Comparison of ENCODE assay signal across 26 cellular contexts in the genomic region with DNA sequence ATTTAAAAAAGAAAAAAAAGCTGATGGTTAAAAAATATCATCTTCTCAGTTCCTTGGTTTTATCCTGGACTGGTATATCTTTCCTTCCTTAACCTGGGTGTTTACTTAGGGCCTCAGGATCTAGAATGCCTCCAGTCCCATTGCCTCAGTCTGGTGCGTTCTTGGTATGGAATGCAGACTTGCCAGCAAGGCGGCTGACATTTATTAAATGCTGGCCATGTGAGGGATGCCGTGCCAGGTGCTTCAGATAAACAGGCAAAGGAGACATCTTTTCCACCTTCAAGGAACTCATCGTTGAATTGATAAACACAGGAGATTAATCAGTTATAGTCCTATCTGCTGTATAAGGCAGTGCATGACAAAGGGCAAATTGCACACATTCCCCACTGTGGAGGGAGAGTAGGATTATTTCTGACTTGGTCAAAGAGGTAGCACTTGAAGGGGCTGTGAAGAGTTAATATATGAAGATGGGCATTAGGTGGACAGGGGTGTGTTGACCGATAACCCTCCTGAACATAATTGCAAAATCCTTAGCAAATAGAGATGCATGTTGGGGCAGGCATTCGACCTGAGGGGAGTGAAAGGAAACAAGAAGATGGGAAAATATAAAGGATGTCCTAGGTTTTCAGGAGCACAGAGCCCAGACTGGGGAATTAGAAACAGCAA. TPM values are rescaled to one million over a fixed set of nuclear protein-coding genes. Genes with fewer than 3 reads are reported as not detected.
DNase-seq lines count a peak whose midpoint lies in the region; ATAC-seq and TF ChIP-seq lines count a peak whose summit lies in the region.
"Had no signal": no experiment of that assay in that cellular context is flagged by ENCODE, and none has a peak within 500 bp of the region (broad histone marks: within the 10 kb centered on the region; RNA-seq: fewer than 3 reads in every experiment).

No MANE protein-coding gene starts in this region.

- no CpG with 5 or more reads among the region's 6 CpGs for WGBS in IMR-90 (ENCODE audit: extremely low coverage in 2 of 2, insufficient read length in 1 of 2), 2 experiments

- no peak overlapping the region for H4K5ac ChIP-seq in IMR-90 (ENCODE audit: low read depth, low read length)

- H3K79me1 ChIP-seq in IMR-90 (ENCODE audit: low read depth in 1 of 2, low read length in 2 of 2): no peaks in the 10 kb centered on the region

- H3K27me3 ChIP-seq in IMR-90 (ENCODE audit: control insufficient read depth, insufficient read depth, low read length): no peaks in the 10 kb centered on the region
- no peaks in the 10 kb centered on the region for H3K27me3 ChIP-seq in foreskin keratinocyte
- no peaks in the 10 kb centered on the region for H3K27me3 ChIP-seq in ascending aorta

- no peak overlapping the region for H3K4me2 ChIP-seq in IMR-90 (ENCODE audit: low read depth, low read length)

- peak overlapping the region; percentile 67 for H2AK9ac ChIP-seq in IMR-90 (replicated peaks; ENCODE audit: low read depth, low read length, poor library complexity)

- POLR2A ChIA-PET in IMR-90 (lab: Charles Lee; ENCODE audit: unreplicated experiment): no interaction called here

- H3K4ac ChIP-seq in IMR-90 (ENCODE audit: low read depth, low read length): no peak overlapping the region

- no peak for TF ChIP-seq RAD21 in IMR-90 (IDR thresholded peaks at IDR 0.05; ENCODE audit: low read length)

- no peak overlapping the region for H3K18ac ChIP-seq in IMR-90 (ENCODE audit: low read depth, low read length)

- no peak overlapping the region for H3K14ac ChIP-seq in IMR-90 (replicated peaks; ENCODE audit: low read depth, low read length)

- no peak for TF ChIP-seq CTCF in IMR-90 (conservative IDR thresholded peaks at IDR 0.05; ENCODE audit: low read depth, low read length)
- no peak for TF ChIP-seq CTCF in foreskin keratinocyte (conservative IDR thresholded peaks at IDR 0.05)
- no peak for TF ChIP-seq CTCF in nephron progenitor cell (IDR thresholded peaks at IDR 0.05)
- TF ChIP-seq CTCF in ascending aorta (IDR thresholded peaks at IDR 0.05): no peak

- peak overlapping the region; percentile 52 for H3K27ac Mint-ChIP-seq in nephron progenitor cell

- H3K4me3 Mint-ChIP-seq in nephron progenitor cell: no peak overlapping the region

- intact Hi-C loops in IMR-90 (cut with micrococcal nuclease): loop anchor here (10.0 kb wide), 1 partner anchor 121 kb away; no protein-coding TSS in a partner anchor
- intact Hi-C loops in ascending aorta (cut with DNase I): no loop called here

- H3K56ac ChIP-seq in IMR-90 (ENCODE audit: extremely low read depth, insufficient read depth, low read length): no peak overlapping the region

- dilution Hi-C loops in IMR-90 (cut with HindIII; ENCODE audit: low sequenced_read_pairs, unreplicated experiment): no loop called here

- H3K27me3 Mint-ChIP-seq in nephron progenitor cell (ENCODE audit: low read depth, poor library complexity): peaks cover 23% of the 10 kb centered on the region
- H3K27me3 Mint-ChIP-seq: CD8-positive, alpha-beta memory T cell had no signal

- DNase-seq in HPDE6-E6E7 (ENCODE audit: extremely low spot score) (peak; percentile 22), IMR-90 (no peak), foreskin keratinocyte (peak in 1 of 2 donors; percentile 41), nephron progenitor cell (no peak), ascending aorta (ENCODE audit: low spot score in 2 of 2) (no peak), ureter (ENCODE audit: low spot score) (no peak), CD1c-positive myeloid dendritic cell (ENCODE audit: extremely low spot score) (no peak)
- DNase-seq: C1 segment of cervical spinal cord; Calu3; CD8-positive, alpha-beta memory T cell; DMS153; DND-41; GM23248; H7; KG1; MM.1S; NCI-H1694; NCI-H2081; NCI-H2227 treated with DMSO at 0.1 percent for 48 hours; NCI-H526 treated with DMSO at 0.1 percent for 48 hours; SIG-M5 had no signal

- 0 out of 2 replicates have a peak, but pooled peaks cover 3% of the 10 kb centered on the region for H3K9me1 ChIP-seq in IMR-90 (ENCODE audit: insufficient read depth, low read length)

- no peak overlapping the region for H4K8ac ChIP-seq in IMR-90 (ENCODE audit: low read depth in 2 of 2, low read length in 2 of 2)

- CTCF ChIA-PET in IMR-90 (lab: Yijun Ruan, JAX): interaction anchor here (0.6 kb wide), 1 partner anchor 14 kb away, joined by 8 read pairs; no protein-coding TSS in a partner anchor

- H2BK15ac ChIP-seq in IMR-90 (ENCODE audit: low read depth, low read length): no peak overlapping the region

- peaks cover 49% of the 10 kb centered on the region for H3K36me3 Mint-ChIP-seq in nephron progenitor cell (ENCODE audit: low read depth)

- no peaks in the 10 kb centered on the region for H4K20me1 ChIP-seq in IMR-90 (ENCODE audit: insufficient read depth, low read length)

- no peaks in the 10 kb centered on the region for H3K4me1 Mint-ChIP-seq in nephron progenitor cell

- ATAC-seq in IMR-90 (ENCODE audit: low read depth) (no peak), foreskin keratinocyte (peak; percentile 44)
- ATAC-seq: Panc1 had no signal

- no peak overlapping the region for H2AFZ ChIP-seq in IMR-90 (replicated peaks; ENCODE audit: low read length, poor library complexity)
- H2AFZ ChIP-seq: GM23248 had no signal

- H3K4me3 ChIP-seq in IMR-90 (ENCODE audit: insufficient read depth, low read depth, low read length) (no peak overlapping the region), ascending aorta (no peak overlapping the region)
- H3K4me3 ChIP-seq: GM23248, SK-N-MC had no signal

- no peak overlapping the region for H2BK5ac ChIP-seq in IMR-90 (ENCODE audit: low read depth, low read length, poor library complexity, severe bottlenecking)

- H3K9ac ChIP-seq in IMR-90 (ENCODE audit: low read depth, low read length): no peak overlapping the region
- H3K9ac ChIP-seq: GM23248 had no signal

- BruUV-seq in IMR-90 (replicated peaks; lab: Mats Ljungman, UMichigan): no TSS peak

- no peak overlapping the region for H4K91ac ChIP-seq in IMR-90 (ENCODE audit: insufficient read depth, low read depth, low read length)

- H2AK5ac ChIP-seq in IMR-90 (ENCODE audit: low read depth, low read length): no peak overlapping the region

- in situ Hi-C loops in IMR-90 (cut with MboI; ENCODE audit: low sequenced_read_pairs): no loop called here

- peaks cover 34% of the 10 kb centered on the region for H3K9me3 Mint-ChIP-seq in nephron progenitor cell

- H3K9me3 ChIP-seq in IMR-90 (ENCODE audit: control insufficient read depth, insufficient read depth, low read length): no peaks in the 10 kb centered on the region; the same call in 1 of the 2 replicates
- H3K9me3 ChIP-seq in ascending aorta: peaks cover 7 to 18% of the 10 kb centered on the region in 2 donors

- no peak for TF ChIP-seq POLR2A in IMR-90 (IDR thresholded peaks at IDR 0.05; ENCODE audit: low read depth, low read length)

- H3K23ac ChIP-seq in IMR-90 (ENCODE audit: low read depth, low read length): no peak overlapping the region; the same call in 1 of the 2 replicates

- no peak overlapping the region for H2BK20ac ChIP-seq in IMR-90 (ENCODE audit: low read depth, low read length)

- no peaks in the 10 kb centered on the region for H3K36me3 ChIP-seq in IMR-90 (ENCODE audit: control insufficient read depth, insufficient read depth, low read length)
- H3K36me3 ChIP-seq in ascending aorta: no peaks in the 10 kb centered on the region

- no peaks in the 10 kb centered on the region; the same call in 1 of the 2 replicates for H3K4me1 ChIP-seq in IMR-90 (ENCODE audit: control insufficient read depth, insufficient read depth, low read length)
- H3K4me1 ChIP-seq in foreskin keratinocyte: no peaks in the 10 kb centered on the region
- no peaks in the 10 kb centered on the region for H3K4me1 ChIP-seq in ascending aorta

- no peak overlapping the region for H2BK120ac ChIP-seq in IMR-90 (ENCODE audit: low read depth, low read length)

- no peak overlapping the region for H3K27ac ChIP-seq in IMR-90 (ENCODE audit: insufficient read depth, low read length)
- H3K27ac ChIP-seq in foreskin keratinocyte: no peak overlapping the region
- no peak overlapping the region for H3K27ac ChIP-seq in ascending aorta
- H3K27ac ChIP-seq: GM23248, RWPE1, SK-N-MC had no signal

TF ChIP-seq in IMR-90, 13 proteins besides CTCF, POLR2A, EP300 and RAD21 (continues in another document):
- no peak for TF ChIP-seq NFE2L2 (IDR thresholded peaks at IDR 0.05; ENCODE audit: low read depth, low read length)
- TF ChIP-seq, protein P1, sequence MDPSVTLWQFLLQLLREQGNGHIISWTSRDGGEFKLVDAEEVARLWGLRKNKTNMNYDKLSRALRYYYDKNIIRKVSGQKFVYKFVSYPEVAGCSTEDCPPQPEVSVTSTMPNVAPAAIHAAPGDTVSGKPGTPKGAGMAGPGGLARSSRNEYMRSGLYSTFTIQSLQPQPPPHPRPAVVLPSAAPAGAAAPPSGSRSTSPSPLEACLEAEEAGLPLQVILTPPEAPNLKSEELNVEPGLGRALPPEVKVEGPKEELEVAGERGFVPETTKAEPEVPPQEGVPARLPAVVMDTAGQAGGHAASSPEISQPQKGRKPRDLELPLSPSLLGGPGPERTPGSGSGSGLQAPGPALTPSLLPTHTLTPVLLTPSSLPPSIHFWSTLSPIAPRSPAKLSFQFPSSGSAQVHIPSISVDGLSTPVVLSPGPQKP (IDR thresholded peaks at IDR 0.05; ENCODE audit: borderline replicate concordance, low read depth, low read length): no peak
- no peak for TF ChIP-seq RCOR1 (IDR thresholded peaks at IDR 0.05; ENCODE audit: insufficient replicate concordance, low read length)
- TF ChIP-seq MXI1 (IDR thresholded peaks at IDR 0.05; ENCODE audit: borderline replicate concordance, low read depth, low read length): no peak
- no peak for TF ChIP-seq SMC3 (IDR thresholded peaks at IDR 0.05; ENCODE audit: low read depth, low read length)
- no peak for TF ChIP-seq CEBPB (IDR thresholded peaks at IDR 0.05; ENCODE audit: low read depth, low read length)
- TF ChIP-seq MAZ (IDR thresholded peaks at IDR 0.05; ENCODE audit: borderline replicate concordance, low read depth, low read length): no peak
- no peak for TF ChIP-seq CHD1 (IDR thresholded peaks at IDR 0.05; ENCODE audit: low read depth, low read length)
- TF ChIP-seq RFX5 (IDR thresholded peaks at IDR 0.05; ENCODE audit: low read depth, low read length): no peak
- TF ChIP-seq, protein P2, sequence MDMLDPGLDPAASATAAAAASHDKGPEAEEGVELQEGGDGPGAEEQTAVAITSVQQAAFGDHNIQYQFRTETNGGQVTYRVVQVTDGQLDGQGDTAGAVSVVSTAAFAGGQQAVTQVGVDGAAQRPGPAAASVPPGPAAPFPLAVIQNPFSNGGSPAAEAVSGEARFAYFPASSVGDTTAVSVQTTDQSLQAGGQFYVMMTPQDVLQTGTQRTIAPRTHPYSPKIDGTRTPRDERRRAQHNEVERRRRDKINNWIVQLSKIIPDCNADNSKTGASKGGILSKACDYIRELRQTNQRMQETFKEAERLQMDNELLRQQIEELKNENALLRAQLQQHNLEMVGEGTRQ (IDR thresholded peaks at IDR 0.05; ENCODE audit: low read depth, low read length): no peak

RNA-seq across cellular contexts. Expression of gene ALX4, which starts 54.4 kb away (rescaled TPM):
- total RNA-seq in IMR-90 (2012; rRNA removed): not detected in 2 replicates
- not detected in 2 replicates for polyA plus RNA-seq in IMR-90 (2012; rRNA removed)
- polyA plus RNA-seq in IMR-90 (2012; cell fraction: cytosol; rRNA removed): not detected in 2 replicates
- not detected in 2 replicates for polyA plus RNA-seq in IMR-90 (2012; cell fraction: nucleus; rRNA removed; ENCODE audit: low replicate concordance)
- total RNA-seq in foreskin keratinocyte: not detected in 2 replicates
- not detected in 2 replicates for polyA plus RNA-seq in foreskin keratinocyte
- not detected for total RNA-seq in ascending aorta
- not detected for total RNA-seq in ureter
- total RNA-seq: Calu3; CD8-positive, alpha-beta memory T cell; GM23248; H7; HT1080; OCI-LY7 had no signal
- polyA plus RNA-seq: CD8-positive, alpha-beta memory T cell; GM23248 had no signal
